In genomic region chr7:106283501-106283830, GRCh38 we compare ENCODE assay signal across 1 cellular context.
TF ChIP-seq lines count a peak whose summit lies in the region.

No MANE protein-coding gene starts in this region.

TF ChIP-seq in WTC11, 78 proteins besides CTCF, POLR2A, EP300 and RAD21 (continued from another document):
- TF ChIP-seq, protein P1, sequence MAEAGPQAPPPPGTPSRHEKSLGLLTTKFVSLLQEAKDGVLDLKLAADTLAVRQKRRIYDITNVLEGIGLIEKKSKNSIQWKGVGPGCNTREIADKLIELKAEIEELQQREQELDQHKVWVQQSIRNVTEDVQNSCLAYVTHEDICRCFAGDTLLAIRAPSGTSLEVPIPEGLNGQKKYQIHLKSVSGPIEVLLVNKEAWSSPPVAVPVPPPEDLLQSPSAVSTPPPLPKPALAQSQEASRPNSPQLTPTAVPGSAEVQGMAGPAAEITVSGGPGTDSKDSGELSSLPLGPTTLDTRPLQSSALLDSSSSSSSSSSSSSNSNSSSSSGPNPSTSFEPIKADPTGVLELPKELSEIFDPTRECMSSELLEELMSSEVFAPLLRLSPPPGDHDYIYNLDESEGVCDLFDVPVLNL (CRISPR knock-in tag; IDR thresholded peaks at IDR 0.05; ENCODE audit: borderline replicate concordance, low read depth), result no peak
- no peak for TF ChIP-seq NFATC4 (CRISPR knock-in tag; IDR thresholded peaks at IDR 0.05)
- TF ChIP-seq ZNF138 (CRISPR knock-in tag; conservative IDR thresholded peaks at IDR 0.05), result no peak
